Comparison of ENCODE assay signal across 17 cellular contexts in genomic region chr3:99699841-99700240, GRCh38.
DNase-seq lines count a peak whose midpoint lies in the region; TF ChIP-seq lines count a peak whose summit lies in the region.
"Had no signal": no experiment of that assay in that cellular context is flagged by ENCODE, and none has a peak within 500 bp of the region (broad histone marks: within the 10 kb centered on the region; RNA-seq: fewer than 3 reads in every experiment).

No MANE protein-coding gene starts in this region.

- no peak overlapping the region for H3K4ac ChIP-seq in H9 (ENCODE audit: low read depth, low read length)

- H3K4me3 Mint-ChIP-seq in osteocyte (ENCODE audit: unreplicated experiment) (peak overlapping the region; percentile 15), H9 (no peak overlapping the region)
- H3K4me3 Mint-ChIP-seq: activated T-cell treated with anti-CD3 and anti-CD28 coated beads, Interleukin-2, amount 50 U/mL, for 72 hours had no signal

- TF ChIP-seq EP300 in SK-N-SH (IDR thresholded peaks at IDR 0.05; ENCODE audit: borderline replicate concordance in 1 of 2, low read depth in 1 of 2, low read length in 1 of 2): no peak

- no peaks in the 10 kb centered on the region for H3K79me1 ChIP-seq in H9 (ENCODE audit: insufficient read depth, low read depth, low read length, poor library complexity, severe bottlenecking)

- H3K79me2 ChIP-seq in SK-N-SH (ENCODE audit: insufficient read depth): no peaks in the 10 kb centered on the region
- H3K79me2 ChIP-seq in H9 (ENCODE audit: insufficient read depth, low read length): no peaks in the 10 kb centered on the region

- TF ChIP-seq CTCF in SK-N-SH (IDR thresholded peaks at IDR 0.05) (no peak), fibroblast of the aortic adventitia (IDR thresholded peaks at IDR 0.05; ENCODE audit: insufficient read depth, low read length) (no peak), osteocyte (IDR thresholded peaks at IDR 0.05) (no peak), WERI-Rb-1 (IDR thresholded peaks at IDR 0.05; ENCODE audit: low read depth, low read length) (no peak), H9 (conservative IDR thresholded peaks at IDR 0.05) (no peak)

- H3K4me3 ChIP-seq in SK-N-SH (ENCODE audit: low read depth in 2 of 2, low read length in 1 of 2) (no peak overlapping the region), fibroblast of the aortic adventitia (ENCODE audit: low read depth, low read length) (no peak overlapping the region), WERI-Rb-1 (ENCODE audit: low read depth, low read length) (no peak overlapping the region)
- H3K4me3 ChIP-seq: adrenal gland, gastrocnemius medialis, psoas muscle, upper lobe of left lung had no signal

- H3K27ac ChIP-seq in SK-N-SH (ENCODE audit: low read depth in 2 of 2, low read length in 1 of 2): no peak overlapping the region
- H3K27ac ChIP-seq in WERI-Rb-1: no peak overlapping the region
- no peak overlapping the region for H3K27ac ChIP-seq in H9 (ENCODE audit: insufficient read length, low read depth, low read length)
- H3K27ac ChIP-seq: adrenal gland, gastrocnemius medialis, psoas muscle, upper lobe of left lung had no signal

- H2AFZ ChIP-seq in SK-N-SH (ENCODE audit: low read depth) (peak overlapping the region; percentile 12; the same call in 1 of the 2 replicates), H9 (ENCODE audit: low read length) (no peak overlapping the region)

- CTCF ChIA-PET in SK-N-SH (lab: Yijun Ruan, JAX): interaction anchor here (1.6 kb wide), 1 partner anchor 12 kb away, joined by 7 read pairs; no protein-coding TSS in a partner anchor

- peaks cover 85% of the 10 kb centered on the region for H3K36me3 Mint-ChIP-seq in osteocyte (ENCODE audit: unreplicated experiment)
- H3K36me3 Mint-ChIP-seq in H9 (ENCODE audit: insufficient read depth in 1 of 3, low read depth in 3 of 3): no peaks in the 10 kb centered on the region

- H3K27ac Mint-ChIP-seq in osteocyte (ENCODE audit: unreplicated experiment) (peak overlapping the region; percentile 89), H9 (no peak overlapping the region)
- H3K27ac Mint-ChIP-seq: activated T-cell treated with anti-CD3 and anti-CD28 coated beads, Interleukin-2, amount 50 U/mL, for 72 hours had no signal

- H3K4me2 ChIP-seq in SK-N-SH (peak overlapping the region; percentile 50; the same call in 1 of the 2 replicates), H9 (ENCODE audit: insufficient read depth, insufficient read length, low read length) (no peak overlapping the region)

- no peaks in the 10 kb centered on the region for H4K20me1 ChIP-seq in SK-N-SH (ENCODE audit: insufficient read depth)
- H4K20me1 ChIP-seq in H9 (ENCODE audit: control insufficient read depth, insufficient read depth, insufficient read length): no peaks in the 10 kb centered on the region

- H3K27me3 ChIP-seq in SK-N-SH (ENCODE audit: insufficient read depth): peaks cover 15% of the 10 kb centered on the region; the same call in 1 of the 2 replicates
- no peaks in the 10 kb centered on the region for H3K27me3 ChIP-seq in WERI-Rb-1 (ENCODE audit: insufficient read depth, low read depth, severe bottlenecking)
- H3K27me3 ChIP-seq in H9 (ENCODE audit: insufficient read depth, low read length): no peaks in the 10 kb centered on the region
- H3K27me3 ChIP-seq: adrenal gland, gastrocnemius medialis, upper lobe of left lung had no signal

- POLR2A ChIA-PET in SK-N-SH (lab: Yijun Ruan, JAX): no interaction called here

- no peak overlapping the region for H3K14ac ChIP-seq in H9 (ENCODE audit: insufficient read depth, low read length)

- H2BK120ac ChIP-seq in H9 (ENCODE audit: low read depth, low read length, poor library complexity, severe bottlenecking): no peak overlapping the region

- H2BK5ac ChIP-seq in H9 (ENCODE audit: insufficient read length, low read length): no peak overlapping the region

- H3K9me3 Mint-ChIP-seq in osteocyte (ENCODE audit: unreplicated experiment) (no peaks in the 10 kb centered on the region), H9 (no peaks in the 10 kb centered on the region)
- H3K9me3 Mint-ChIP-seq: activated T-cell treated with anti-CD3 and anti-CD28 coated beads, Interleukin-2, amount 50 U/mL, for 72 hours had no signal

- no peaks in the 10 kb centered on the region for H3K36me3 ChIP-seq in SK-N-SH (replicated peaks in 1 of 2; ENCODE audit: control insufficient read depth in 1 of 2, insufficient read depth in 2 of 2, low read length in 1 of 2)
- no peaks in the 10 kb centered on the region for H3K36me3 ChIP-seq in WERI-Rb-1
- H3K36me3 ChIP-seq: adrenal gland, gastrocnemius medialis had no signal

- peaks cover 86% of the 10 kb centered on the region for H3K4me1 Mint-ChIP-seq in osteocyte (ENCODE audit: unreplicated experiment)
- H3K4me1 Mint-ChIP-seq in H9: peaks cover 3% of the 10 kb centered on the region in 2 experiments; a peak in 1 of 4 replicates

- no peak for TF ChIP-seq RAD21 in SK-N-SH (IDR thresholded peaks at IDR 0.05; ENCODE audit: low read length)

- H2BK20ac ChIP-seq in H9 (ENCODE audit: low read depth, low read length, poor library complexity, severe bottlenecking): no peak overlapping the region

- H3K9me3 ChIP-seq in SK-N-SH (no peaks in the 10 kb centered on the region), WERI-Rb-1 (ENCODE audit: severe bottlenecking) (peaks cover 2% of the 10 kb centered on the region), H9 (ENCODE audit: control insufficient read depth, low read depth, low read length) (no peaks in the 10 kb centered on the region)
- H3K9me3 ChIP-seq: adrenal gland, gastrocnemius medialis, psoas muscle, upper lobe of left lung had no signal

- H3K56ac ChIP-seq in H9 (ENCODE audit: insufficient read length, low read depth, low read length): no peak overlapping the region

- H3K4me1 ChIP-seq in SK-N-SH (ENCODE audit: control insufficient read depth in 1 of 2, insufficient read depth in 2 of 2, low read depth in 1 of 2, low read length in 1 of 2) (no peaks in the 10 kb centered on the region; a peak in 2 of 4 replicates), H9 (ENCODE audit: insufficient read depth, low read length) (no peaks in the 10 kb centered on the region; the same call in 1 of the 2 replicates)
- H3K4me1 ChIP-seq: adrenal gland, gastrocnemius medialis, psoas muscle had no signal

- no peak overlapping the region for H2BK15ac ChIP-seq in H9 (ENCODE audit: low read depth, low read length)

- DNase-seq in GM03348 (ENCODE audit: low spot score) (peak; percentile 61), SK-N-SH (no peak), fibroblast of the aortic adventitia (ENCODE audit: low read depth) (peak; percentile 60), osteocyte (ENCODE audit: extremely low spot score, unreplicated experiment) (no peak), WERI-Rb-1 (no peak), H9 (no peak)
- no peak for DNase-seq in activated CD4-positive, CD25-positive, alpha-beta regulatory T cell treated with anti-CD3 and anti-CD28 coated beads, Interleukin-2, amount 50 U/mL, for 72 hours
- no peak for DNase-seq in activated CD4-positive, alpha-beta T cell treated with anti-CD3 and anti-CD28 coated beads for 1 hour
- DNase-seq: activated CD4-positive, alpha-beta T cell treated with anti-CD3 and anti-CD28 coated beads for 48 hours; activated T-cell treated with anti-CD3 and anti-CD28 coated beads, Interleukin-2, amount 50 U/mL, for 72 hours; adrenal gland; C1 segment of cervical spinal cord; gastrocnemius medialis; PC-3; psoas muscle; T-helper 1 cell; upper lobe of left lung had no signal

- H3K9ac ChIP-seq in SK-N-SH (no peak overlapping the region), H9 (ENCODE audit: extremely low read depth, insufficient read length, low read length) (no peak overlapping the region)

- H3K18ac ChIP-seq in H9 (ENCODE audit: insufficient read length, low read depth, low read length): no peak overlapping the region

- H2BK12ac ChIP-seq in H9 (ENCODE audit: insufficient read length, low read depth, low read length): no peak overlapping the region

- H3K27me3 Mint-ChIP-seq in osteocyte (ENCODE audit: unreplicated experiment): no peaks in the 10 kb centered on the region
- H3K27me3 Mint-ChIP-seq in H9 (ENCODE audit: low read depth): no peaks in the 10 kb centered on the region

- no peaks in the 10 kb centered on the region for H3K23me2 ChIP-seq in H9 (ENCODE audit: insufficient read length, low read depth, low read length, poor library complexity, severe bottlenecking)

- no peak overlapping the region for H4K5ac ChIP-seq in H9 (ENCODE audit: insufficient read length, low read depth, low read length)

- no peak overlapping the region for H4K8ac ChIP-seq in H9 (replicated peaks; ENCODE audit: insufficient read length, low read depth, low read length)

- 19% methylated on average over 9 of the region's 9 CpGs for WGBS in SK-N-SH (ENCODE audit: low lambda C conversion rate)
- WGBS in H9 (ENCODE audit: extremely low coverage, insufficient read length, low lambda C conversion rate): 100% methylated on average over 1 of the region's 9 CpGs

- no peaks in the 10 kb centered on the region for H3K9me2 ChIP-seq in SK-N-SH

- no peak overlapping the region for H3K23ac ChIP-seq in H9 (ENCODE audit: insufficient read length, low read depth, low read length)

- no peak overlapping the region for H3T11ph ChIP-seq in H9 (ENCODE audit: low read length)

- no peak overlapping the region for H4K91ac ChIP-seq in H9 (ENCODE audit: insufficient read length, low read depth, low read length)

- H3F3A ChIP-seq in SK-N-SH (replicated peaks; ENCODE audit: insufficient read depth): no peaks in the 10 kb centered on the region

- no peak overlapping the region for H2AK5ac ChIP-seq in H9 (ENCODE audit: insufficient read length, low read length)

TF ChIP-seq in SK-N-SH, 30 proteins besides CTCF, POLR2A, EP300 and RAD21 (continues in another document):
- TF ChIP-seq MAX (IDR thresholded peaks at IDR 0.05; ENCODE audit: low read depth) (no peak), ZBTB33 (IDR thresholded peaks at IDR 0.05; ENCODE audit: borderline replicate concordance, low read depth) (no peak), JUND (IDR thresholded peaks at IDR 0.05) (no peak), NRF1 (IDR thresholded peaks at IDR 0.05; ENCODE audit: low read depth, low read length) (no peak)

Comparison
In these comparisons a context has a peak if more than half of its experiments do, and no peak if none do; other contexts are left out.
1. DNase-seq: peak in GM03348 (single experiment) and fibroblast of the aortic adventitia (single experiment); none in SK-N-SH (single experiment), osteocyte (single experiment), WERI-Rb-1 (single experiment), activated CD4-positive, CD25-positive, alpha-beta regulatory T cell treated with anti-CD3 and anti-CD28 coated beads, Interleukin-2, amount 50 U/mL, for 72 hours (single experiment), H9 (single experiment) and activated CD4-positive, alpha-beta T cell treated with anti-CD3 and anti-CD28 coated beads for 1 hour (single experiment).